ENCODE assay signal across 1 cellular context in the genomic region with DNA sequence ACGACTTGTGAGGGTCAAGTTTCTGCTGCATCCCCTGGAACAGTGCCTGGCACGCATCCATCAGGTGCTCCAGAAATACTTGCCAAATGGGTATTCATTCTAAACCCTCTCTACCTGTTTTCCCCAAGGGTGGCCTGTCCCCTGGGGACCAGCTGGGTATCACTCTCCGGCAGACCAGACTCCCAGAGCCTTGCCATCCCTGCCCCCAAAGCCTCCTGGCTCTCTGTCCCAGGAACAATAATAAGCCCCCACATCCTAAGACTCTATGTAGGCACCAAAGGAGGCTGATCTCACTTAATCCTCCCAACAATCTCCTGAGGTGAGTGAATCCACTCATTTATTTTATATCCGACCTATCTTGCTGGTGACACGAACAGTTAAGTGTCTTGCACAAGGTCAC.
TF ChIP-seq lines count a peak whose summit lies in the region.

No MANE protein-coding gene starts in this region.

TF ChIP-seq in SK-N-SH, 30 proteins besides CTCF, POLR2A, EP300 and RAD21 (continued from another document):
- TF ChIP-seq MXI1 (IDR thresholded peaks at IDR 0.05; ENCODE audit: low read depth, low read length) (no peak), FOXJ3 (CRISPR knock-in tag; IDR thresholded peaks at IDR 0.05) (no peak), POLR2AphosphoS5 (IDR thresholded peaks at IDR 0.05; ENCODE audit: low read depth, low read length) (no peak), TAF1 (IDR thresholded peaks at IDR 0.05; ENCODE audit: borderline replicate concordance, low read depth, low read length) (no peak), CHD2 (IDR thresholded peaks at IDR 0.05; ENCODE audit: low read length, partially characterized antibody) (no peak), EZH2phosphoT487 (IDR thresholded peaks at IDR 0.05; ENCODE audit: borderline replicate concordance, low read depth) (no peak), SIN3A (IDR thresholded peaks at IDR 0.05; ENCODE audit: borderline replicate concordance, low read depth, low read length) (no peak), FOXM1 (IDR thresholded peaks at IDR 0.05; ENCODE audit: low read depth) (no peak), TCF12 (IDR thresholded peaks at IDR 0.05) (no peak), RFX5 (IDR thresholded peaks at IDR 0.05; ENCODE audit: low read length) (no peak)
- TF ChIP-seq, protein P1, sequence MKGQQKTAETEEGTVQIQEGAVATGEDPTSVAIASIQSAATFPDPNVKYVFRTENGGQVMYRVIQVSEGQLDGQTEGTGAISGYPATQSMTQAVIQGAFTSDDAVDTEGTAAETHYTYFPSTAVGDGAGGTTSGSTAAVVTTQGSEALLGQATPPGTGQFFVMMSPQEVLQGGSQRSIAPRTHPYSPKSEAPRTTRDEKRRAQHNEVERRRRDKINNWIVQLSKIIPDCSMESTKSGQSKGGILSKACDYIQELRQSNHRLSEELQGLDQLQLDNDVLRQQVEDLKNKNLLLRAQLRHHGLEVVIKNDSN (IDR thresholded peaks at IDR 0.05; ENCODE audit: borderline replicate concordance, low read depth) = no peak
- TF ChIP-seq, protein P2, sequence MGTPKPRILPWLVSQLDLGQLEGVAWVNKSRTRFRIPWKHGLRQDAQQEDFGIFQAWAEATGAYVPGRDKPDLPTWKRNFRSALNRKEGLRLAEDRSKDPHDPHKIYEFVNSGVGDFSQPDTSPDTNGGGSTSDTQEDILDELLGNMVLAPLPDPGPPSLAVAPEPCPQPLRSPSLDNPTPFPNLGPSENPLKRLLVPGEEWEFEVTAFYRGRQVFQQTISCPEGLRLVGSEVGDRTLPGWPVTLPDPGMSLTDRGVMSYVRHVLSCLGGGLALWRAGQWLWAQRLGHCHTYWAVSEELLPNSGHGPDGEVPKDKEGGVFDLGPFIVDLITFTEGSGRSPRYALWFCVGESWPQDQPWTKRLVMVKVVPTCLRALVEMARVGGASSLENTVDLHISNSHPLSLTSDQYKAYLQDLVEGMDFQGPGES (IDR thresholded peaks at IDR 0.05; ENCODE audit: low read depth, low read length) = no peak
- TF ChIP-seq, protein P3, sequence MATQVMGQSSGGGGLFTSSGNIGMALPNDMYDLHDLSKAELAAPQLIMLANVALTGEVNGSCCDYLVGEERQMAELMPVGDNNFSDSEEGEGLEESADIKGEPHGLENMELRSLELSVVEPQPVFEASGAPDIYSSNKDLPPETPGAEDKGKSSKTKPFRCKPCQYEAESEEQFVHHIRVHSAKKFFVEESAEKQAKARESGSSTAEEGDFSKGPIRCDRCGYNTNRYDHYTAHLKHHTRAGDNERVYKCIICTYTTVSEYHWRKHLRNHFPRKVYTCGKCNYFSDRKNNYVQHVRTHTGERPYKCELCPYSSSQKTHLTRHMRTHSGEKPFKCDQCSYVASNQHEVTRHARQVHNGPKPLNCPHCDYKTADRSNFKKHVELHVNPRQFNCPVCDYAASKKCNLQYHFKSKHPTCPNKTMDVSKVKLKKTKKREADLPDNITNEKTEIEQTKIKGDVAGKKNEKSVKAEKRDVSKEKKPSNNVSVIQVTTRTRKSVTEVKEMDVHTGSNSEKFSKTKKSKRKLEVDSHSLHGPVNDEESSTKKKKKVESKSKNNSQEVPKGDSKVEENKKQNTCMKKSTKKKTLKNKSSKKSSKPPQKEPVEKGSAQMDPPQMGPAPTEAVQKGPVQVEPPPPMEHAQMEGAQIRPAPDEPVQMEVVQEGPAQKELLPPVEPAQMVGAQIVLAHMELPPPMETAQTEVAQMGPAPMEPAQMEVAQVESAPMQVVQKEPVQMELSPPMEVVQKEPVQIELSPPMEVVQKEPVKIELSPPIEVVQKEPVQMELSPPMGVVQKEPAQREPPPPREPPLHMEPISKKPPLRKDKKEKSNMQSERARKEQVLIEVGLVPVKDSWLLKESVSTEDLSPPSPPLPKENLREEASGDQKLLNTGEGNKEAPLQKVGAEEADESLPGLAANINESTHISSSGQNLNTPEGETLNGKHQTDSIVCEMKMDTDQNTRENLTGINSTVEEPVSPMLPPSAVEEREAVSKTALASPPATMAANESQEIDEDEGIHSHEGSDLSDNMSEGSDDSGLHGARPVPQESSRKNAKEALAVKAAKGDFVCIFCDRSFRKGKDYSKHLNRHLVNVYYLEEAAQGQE (IDR thresholded peaks at IDR 0.05; ENCODE audit: low read depth, low read length) = no peak
